Comparison of ENCODE assay signal across 8 cellular contexts in genomic region chr9:93451762-93452709, GRCh38. TPM values are rescaled to one million over a fixed set of nuclear protein-coding genes. Genes with fewer than 3 reads are reported as not detected.
DNase-seq lines count a peak whose midpoint lies in the region; ATAC-seq and TF ChIP-seq lines count a peak whose summit lies in the region.

No MANE protein-coding gene starts in this region.

- peaks cover 36 to 44% of the 10 kb centered on the region in 2 donors for H3K4me1 Mint-ChIP-seq in natural killer cell treated with Interleukin-12 subunit alpha and Interleukin-12 subunit beta and Interleukin-15 and Interleukin-18, amount 100 ng/mL, for 72 hours (ENCODE audit: low read depth in 2 of 2)

- peak; percentile 19; the same call in 1 of the 2 replicates for TF ChIP-seq CTCF in C4-2B (conservative IDR thresholded peaks at IDR 0.05)

- H3K27me3 Mint-ChIP-seq in natural killer cell treated with Interleukin-12 subunit alpha and Interleukin-12 subunit beta and Interleukin-15 and Interleukin-18, amount 100 ng/mL, for 72 hours: no peaks in the 10 kb centered on the region

- DNase-seq in NCI-H69 (lab: John Stamatoyannopoulos, UW) (peak; percentile 82), activated T-helper 1 cell treated with Interleukin-2 at 50 U/mL for 16 hours (ENCODE audit: low read depth) (peak; percentile 34), fibroblast of gingiva (ENCODE audit: low read depth) (peak; percentile 17), substantia nigra (lab: John Stamatoyannopoulos, UW) (peak in 38 of 49 donors; percentile 18 to 85 (median 46)), NCI-H2107 treated with DMSO at 0.1 percent for 48 hours (lab: John Stamatoyannopoulos, UW; ENCODE audit: unreplicated experiment) (no peak)
- peak; percentile 61 for DNase-seq in natural killer cell treated with Interleukin-12 subunit alpha and Interleukin-12 subunit beta and Interleukin-15 and Interleukin-18, amount 100 ng/mL, for 72 hours (ENCODE audit: low spot score)

- ATAC-seq in GM21619 (IDR thresholded peaks at IDR 0.05; ENCODE audit: unreplicated experiment): peak; percentile 21
- ATAC-seq in natural killer cell treated with Interleukin-12 subunit alpha and Interleukin-12 subunit beta and Interleukin-15 and Interleukin-18, amount 100 ng/mL, for 72 hours: peak; percentile 34 to 47

- H3K4me3 Mint-ChIP-seq in natural killer cell treated with Interleukin-12 subunit alpha and Interleukin-12 subunit beta and Interleukin-15 and Interleukin-18, amount 100 ng/mL, for 72 hours: peak overlapping the region; percentile 90

- H3K27ac Mint-ChIP-seq in natural killer cell treated with Interleukin-12 subunit alpha and Interleukin-12 subunit beta and Interleukin-15 and Interleukin-18, amount 100 ng/mL, for 72 hours: peak overlapping the region; percentile 87 to 92

- no peaks in the 10 kb centered on the region for H3K9me3 Mint-ChIP-seq in natural killer cell treated with Interleukin-12 subunit alpha and Interleukin-12 subunit beta and Interleukin-15 and Interleukin-18, amount 100 ng/mL, for 72 hours

- H3K27ac ChIP-seq in C4-2B: peak overlapping the region; percentile 99
- H3K27ac ChIP-seq in substantia nigra (ENCODE audit: low read depth, low read length, poor library complexity, severe bottlenecking): peak overlapping the region; percentile 88

- H3K36me3 Mint-ChIP-seq in natural killer cell treated with Interleukin-12 subunit alpha and Interleukin-12 subunit beta and Interleukin-15 and Interleukin-18, amount 100 ng/mL, for 72 hours: peaks cover 19% of the 10 kb centered on the region

RNA-seq across cellular contexts. Expression of gene FAM120A, which starts 0.6 kb away (rescaled TPM):
- 100 to 1,000 TPM; 138 to 154 TPM for total RNA-seq in natural killer cell treated with Interleukin-12 subunit alpha and Interleukin-12 subunit beta and Interleukin-15 and Interleukin-18, amount 100 ng/mL, for 72 hours

RNA-seq across cellular contexts. Expression of gene FAM120AOS, which starts 1.3 kb away (rescaled TPM):
- total RNA-seq in natural killer cell treated with Interleukin-12 subunit alpha and Interleukin-12 subunit beta and Interleukin-15 and Interleukin-18, amount 100 ng/mL, for 72 hours: 10 to 100 TPM; 28.6 to 36.0 TPM
